In genomic region chr11:128481135-128481534, GRCh38 we compare ENCODE assay signal across 10 cellular contexts.
A peak's percentile ranks its signal among the peaks of the same experiment; 100 is the strongest.
DNase-seq lines count a peak whose midpoint lies in the region; ATAC-seq and TF ChIP-seq lines count a peak whose summit lies in the region.
"Had no signal": no experiment of that assay in that cellular context is flagged by ENCODE, and none has a peak within 500 bp of the region (broad histone marks: within the 10 kb centered on the region; RNA-seq: fewer than 3 reads in every experiment).

No MANE protein-coding gene starts in this region.

- H3K9me3 Mint-ChIP-seq in activated naive CD8-positive, alpha-beta T cell treated with anti-CD3 and anti-CD28 coated beads, Interleukin-2, amount 10 ng/mL, durations not matched to agents 7 days and 5 days, result no peaks in the 10 kb centered on the region
- H3K9me3 Mint-ChIP-seq in stimulated activated memory B cell treated with anti-CD40 and anti-IgM and Interleukin-4, amounts not matched to agents 10 μg/mL and 1 μg/mL and 100 μg/mL, for 72 hours, result peaks cover 3% of the 10 kb centered on the region
- H3K9me3 Mint-ChIP-seq: nephron progenitor cell had no signal

- intact Hi-C loops in heart right ventricle (cut with DNase I), result loop anchor here in 3 of 10 donors (5.0 kb wide), 3 partner anchors 36 to 151 kb away; no protein-coding TSS in a partner anchor

- WGBS in heart right ventricle, 2 donors, result 60 to 66% methylated on average over 2 of the region's 2 CpGs

- H3K27ac Mint-ChIP-seq in activated naive CD8-positive, alpha-beta T cell treated with anti-CD3 and anti-CD28 coated beads, Interleukin-2, amount 10 ng/mL, durations not matched to agents 7 days and 5 days, result peak overlapping the region; percentile 97
- peak overlapping the region; percentile 85 for H3K27ac Mint-ChIP-seq in stimulated activated memory B cell treated with anti-CD40 and anti-IgM and Interleukin-4, amounts not matched to agents 10 μg/mL and 1 μg/mL and 100 μg/mL, for 72 hours
- H3K27ac Mint-ChIP-seq: nephron progenitor cell had no signal

- DNase-seq in SIG-M5 treated with dmso at 0.1 percent for 504 hours (lab: John Stamatoyannopoulos, UW; ENCODE audit: unreplicated experiment) (peak; percentile 29), SIG-M5 (lab: John Stamatoyannopoulos, UW) (no peak), heart right ventricle (no peak), NCI-H82 treated with DMSO at 0.1 percent for 48 hours (lab: John Stamatoyannopoulos, UW; ENCODE audit: unreplicated experiment) (no peak), NCI-H2081 treated with DMSO at 0.1 percent for 48 hours (lab: John Stamatoyannopoulos, UW) (no peak)
- no peak for DNase-seq in activated naive CD8-positive, alpha-beta T cell treated with anti-CD3 and anti-CD28 coated beads, Interleukin-2, amount 10 ng/mL, durations not matched to agents 7 days and 5 days
- DNase-seq: nephron progenitor cell had no signal

- no peaks in the 10 kb centered on the region for H3K27me3 Mint-ChIP-seq in activated naive CD8-positive, alpha-beta T cell treated with anti-CD3 and anti-CD28 coated beads, Interleukin-2, amount 10 ng/mL, durations not matched to agents 7 days and 5 days
- no peaks in the 10 kb centered on the region for H3K27me3 Mint-ChIP-seq in stimulated activated memory B cell treated with anti-CD40 and anti-IgM and Interleukin-4, amounts not matched to agents 10 μg/mL and 1 μg/mL and 100 μg/mL, for 72 hours

- H3K4me3 Mint-ChIP-seq in activated naive CD8-positive, alpha-beta T cell treated with anti-CD3 and anti-CD28 coated beads, Interleukin-2, amount 10 ng/mL, durations not matched to agents 7 days and 5 days, result peak overlapping the region; percentile 86
- H3K4me3 Mint-ChIP-seq in stimulated activated memory B cell treated with anti-CD40 and anti-IgM and Interleukin-4, amounts not matched to agents 10 μg/mL and 1 μg/mL and 100 μg/mL, for 72 hours, result no peak overlapping the region
- H3K4me3 Mint-ChIP-seq: nephron progenitor cell had no signal

- H3K27me3 ChIP-seq in heart right ventricle, result no peaks in the 10 kb centered on the region

- peaks cover 90% of the 10 kb centered on the region for H3K36me3 Mint-ChIP-seq in activated naive CD8-positive, alpha-beta T cell treated with anti-CD3 and anti-CD28 coated beads, Interleukin-2, amount 10 ng/mL, durations not matched to agents 7 days and 5 days
- peaks cover 91% of the 10 kb centered on the region for H3K36me3 Mint-ChIP-seq in stimulated activated memory B cell treated with anti-CD40 and anti-IgM and Interleukin-4, amounts not matched to agents 10 μg/mL and 1 μg/mL and 100 μg/mL, for 72 hours

- peaks cover 0 to 96% (median 39%) of the 10 kb centered on the region in 9 donors for H3K36me3 ChIP-seq in heart right ventricle
- H3K36me3 ChIP-seq: cardiac muscle cell had no signal

- no peaks in the 10 kb centered on the region for H3K9me3 ChIP-seq in heart right ventricle

- peak overlapping the region in 9 of 10 donors; percentile 54 to 79 (median 69) for H3K27ac ChIP-seq in heart right ventricle
- H3K27ac ChIP-seq: cardiac muscle cell had no signal

- no peak for ATAC-seq in activated naive CD8-positive, alpha-beta T cell treated with anti-CD3 and anti-CD28 coated beads, Interleukin-2, amount 10 ng/mL, durations not matched to agents 7 days and 5 days (ENCODE audit: low read depth)
- peak in 6 of 8 donors; percentile 31 to 66 (median 55) for ATAC-seq in heart right ventricle
- no peak for ATAC-seq in stimulated activated memory B cell treated with anti-CD40 and anti-IgM and Interleukin-4, amounts not matched to agents 10 μg/mL and 1 μg/mL and 100 μg/mL, for 72 hours
- ATAC-seq in HG02885 (IDR thresholded peaks at IDR 0.05; ENCODE audit: poor library complexity, unreplicated experiment), result no peak

- peaks cover 10 to 98% (median 85%) of the 10 kb centered on the region in 9 donors for H3K4me1 ChIP-seq in heart right ventricle

- H3K4me3 ChIP-seq in heart right ventricle, result no peak overlapping the region
- H3K4me3 ChIP-seq: cardiac muscle cell had no signal

- no peak for TF ChIP-seq CTCF in heart right ventricle (IDR thresholded peaks at IDR 0.05)

- POLR2A ChIA-PET in activated naive CD8-positive, alpha-beta T cell treated with anti-CD3 and anti-CD28 coated beads, Interleukin-2, amount 10 ng/mL, durations not matched to agents 7 days and 5 days (lab: Charles Lee), result interaction anchor here (0.6 to 17.8 kb wide), 10 partner anchors 9 to 191 kb away, joined by 3 to 716 read pairs (median 5); no protein-coding TSS in a partner anchor

- peaks cover 92% of the 10 kb centered on the region for H3K4me1 Mint-ChIP-seq in activated naive CD8-positive, alpha-beta T cell treated with anti-CD3 and anti-CD28 coated beads, Interleukin-2, amount 10 ng/mL, durations not matched to agents 7 days and 5 days
- peaks cover 96% of the 10 kb centered on the region for H3K4me1 Mint-ChIP-seq in stimulated activated memory B cell treated with anti-CD40 and anti-IgM and Interleukin-4, amounts not matched to agents 10 μg/mL and 1 μg/mL and 100 μg/mL, for 72 hours

Comparison
In these comparisons a context has a peak if more than half of its experiments do, and no peak if none do; other contexts are left out.
1. ATAC-seq: peak in heart right ventricle (6 of 8); none in activated naive CD8-positive, alpha-beta T cell treated with anti-CD3 and anti-CD28 coated beads, Interleukin-2, amount 10 ng/mL, durations not matched to agents 7 days and 5 days (single experiment), stimulated activated memory B cell treated with anti-CD40 and anti-IgM and Interleukin-4, amounts not matched to agents 10 μg/mL and 1 μg/mL and 100 μg/mL, for 72 hours (single experiment) and HG02885 (single experiment).